In the genomic region with DNA sequence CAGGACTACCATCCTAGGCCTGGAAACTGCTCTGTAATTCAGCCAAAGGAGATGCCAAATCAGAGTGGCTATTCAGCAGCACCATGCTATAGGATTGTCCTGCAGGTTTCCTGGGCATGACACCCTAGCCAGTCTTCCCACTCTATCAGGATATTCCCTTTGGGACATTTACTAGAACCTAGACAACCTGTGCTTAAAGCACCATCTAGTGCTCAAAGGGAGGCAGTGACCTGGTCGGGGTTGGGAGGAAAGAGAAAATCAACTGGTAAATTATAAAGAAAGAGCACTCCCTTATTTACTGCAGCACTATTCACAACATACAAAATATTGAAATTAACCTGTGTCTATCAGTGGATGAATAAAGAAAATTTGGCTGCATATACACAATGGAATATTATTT, we compare ENCODE assay signal across 8 cellular contexts.
DNase-seq lines count a peak whose midpoint lies in the region; TF ChIP-seq lines count a peak whose summit lies in the region.

No MANE protein-coding gene starts in this region.

- peak; percentile 49 for DNase-seq in AG10803 (ENCODE audit: low read depth)
- peak; percentile 60 for DNase-seq in HCEC 1CT
- DNase-seq in SW480 (ENCODE audit: low spot score): peak; percentile 16
- DNase-seq in iPS-NIHi7 (ENCODE audit: extremely low spot score): peak; percentile 80
- no peak for DNase-seq in NCI-H187 (lab: John Stamatoyannopoulos, UW)
- DNase-seq in GF-D8 (lab: John Stamatoyannopoulos, UW): no peak
- DNase-seq in NOMO-1 treated with DMSO at 0.1 percent for 48 hours (lab: John Stamatoyannopoulos, UW; ENCODE audit: unreplicated experiment): no peak
- DNase-seq in immature natural killer cell: no peak

- peaks cover 0 to 4% (median 1%) of the 10 kb centered on the region in 3 donors for H3K27me3 Mint-ChIP-seq in immature natural killer cell (ENCODE audit: low read depth in 3 of 3)

- peak; percentile 78 for TF ChIP-seq CTCF in AG10803 (conservative IDR thresholded peaks at IDR 0.05; ENCODE audit: low read length)

- peaks cover 3 to 5% (median 4%) of the 10 kb centered on the region in 3 donors for H3K36me3 Mint-ChIP-seq in immature natural killer cell

- no peak overlapping the region for H3K4me3 Mint-ChIP-seq in immature natural killer cell

- H3K27ac Mint-ChIP-seq in immature natural killer cell: no peak overlapping the region

- H3K4me1 Mint-ChIP-seq in immature natural killer cell: peaks cover 17 to 22% of the 10 kb centered on the region in 2 donors

- H3K4me3 ChIP-seq in AG10803 (ENCODE audit: low read length): no peak overlapping the region

- H3K9me3 Mint-ChIP-seq in immature natural killer cell: no peaks in the 10 kb centered on the region

Comparison
In these comparisons a context has a peak if more than half of its experiments do, and no peak if none do; other contexts are left out.
1. DNase-seq: peak in AG10803 (single experiment), HCEC 1CT (single experiment), SW480 (single experiment) and iPS-NIHi7 (single experiment); none in NCI-H187 (0 of 2), GF-D8 (single experiment), NOMO-1 treated with DMSO at 0.1 percent for 48 hours (single experiment) and immature natural killer cell (0 of 3).